ENCODE assay signal across 32 cellular contexts in genomic region chr18:65924878-65925277, GRCh38.
"Had no signal": no experiment of that assay in that cellular context is flagged by ENCODE, and none has a peak within 500 bp of the region (broad histone marks: within the 10 kb centered on the region; RNA-seq: fewer than 3 reads in every experiment).

No MANE protein-coding gene starts in this region.

- H3K27ac ChIP-seq: PC-9, SJCRH30, SK-N-MC, WERI-Rb-1 had no signal

- H3K36me3 ChIP-seq: MG63, SJCRH30, WERI-Rb-1 had no signal

- H3K27me3 ChIP-seq: MG63, SJCRH30 had no signal

- H3K4me3 ChIP-seq: MG63, PC-9, SJCRH30, SK-N-MC had no signal

- H3K4me2 ChIP-seq: PC-9 had no signal

- H3K4me1 ChIP-seq: SJCRH30 had no signal

- H3K9me3 ChIP-seq: MG63, SJCRH30 had no signal

- DNase-seq: activated CD4-positive, alpha-beta memory T cell treated with anti-CD3 and anti-CD28 coated beads, Interleukin-2, amount 10 ng/mL, durations not matched to agents 7 days and 5 days; activated CD4-positive, alpha-beta T cell treated with anti-CD3 and anti-CD28 coated beads for 1 hour; activated CD4-positive, alpha-beta T cell treated with anti-CD3 and anti-CD28 coated beads for 48 hours; activated CD4-positive, CD25-positive, alpha-beta regulatory T cell; activated CD8-positive, alpha-beta memory T cell treated with anti-CD3 and anti-CD28 coated beads for 24 hours; activated CD8-positive, alpha-beta memory T cell treated with anti-CD3 and anti-CD28 coated beads, Interleukin-2, amount 10 ng/mL, durations not matched to agents 7 days and 5 days; activated CD8-positive, alpha-beta memory T cell treated with anti-CD3 and anti-CD28 coated beads, Interleukin-2, amount 50 U/mL, for 48 hours; activated effector memory CD4-positive, alpha-beta T cell treated with Interleukin-2 at 50 U/mL for 16 hours; activated naive CD4-positive, alpha-beta T cell treated with anti-CD3 and anti-CD28 coated beads, Interleukin-2, amount 10 ng/mL, durations not matched to agents 7 days and 5 days; activated naive CD8-positive, alpha-beta T cell treated with anti-CD3 and anti-CD28 coated beads, Interleukin-2, amount 50 U/mL, for 24 hours; activated T-cell treated with anti-CD3 and anti-CD28 coated beads, Interleukin-2, amount 50 U/mL, for 48 hours; anterior cingulate cortex; caudate nucleus; cerebellar nuclear complex; Kasumi-1; KG1; MG63; NCI-H1048; NCI-H1105 treated with DMSO at 0.1 percent for 48 hours; NCI-H146; NCI-H187; NCI-H2029 treated with DMSO at 0.1 percent for 48 hours; NCI-H2107; NCI-H446; NCI-H526 treated with DMSO at 0.1 percent for 48 hours; NK-92 treated with Interleukin-12 subunit alpha and Interleukin-12 subunit beta, amount 100 ng/mL, for 24 hours; PC-9; Right ventricle myocardium superior; SJCRH30; T1000; WERI-Rb-1 had no signal
